8 cellular contexts compared by ENCODE assay signal in genomic region chr7:2522780-2523433, GRCh38. TPM values are rescaled to one million over a fixed set of nuclear protein-coding genes. Genes with fewer than 3 reads are reported as not detected.
DNase-seq lines count a peak whose midpoint lies in the region; ATAC-seq and TF ChIP-seq lines count a peak whose summit lies in the region.

No MANE protein-coding gene starts in this region.

- H3K4me3 ChIP-seq in HEK293 (ENCODE audit: low read depth, low read length) (no peak overlapping the region), iPS-15b (ENCODE audit: low read depth, low read length) (peak overlapping the region; percentile 28)

- ATAC-seq in GM18517 (IDR thresholded peaks at IDR 0.05; ENCODE audit: unreplicated experiment) = no peak

- intact Hi-C loops in activated T-helper 2 cell treated with anti-CD3 and anti-CD28 coated beads, Interferon-gamma antibody, Interleukin-2, Interleukin-4, amounts not matched to agents 10 μg/mL and 5 μg/mL and 100 μg/mL, durations not matched to agents 14 hours and 24 hours and 36 hours (cut with micrococcal nuclease) = loop anchor here (1.0 to 2.0 kb wide), 3 partner anchors 7 to 116 kb away; partner anchors contain the start of gene BRAT1

- peaks cover 28% of the 10 kb centered on the region for H3K36me3 Mint-ChIP-seq in activated T-helper 2 cell treated with anti-CD3 and anti-CD28 coated beads, Interferon-gamma antibody, Interleukin-2, Interleukin-4, amounts not matched to agents 10 μg/mL and 5 μg/mL and 100 μg/mL, durations not matched to agents 14 hours and 24 hours and 36 hours (ENCODE audit: low read depth)

- no peaks in the 10 kb centered on the region for H3K9me3 Mint-ChIP-seq in activated T-helper 2 cell treated with anti-CD3 and anti-CD28 coated beads, Interferon-gamma antibody, Interleukin-2, Interleukin-4, amounts not matched to agents 10 μg/mL and 5 μg/mL and 100 μg/mL, durations not matched to agents 14 hours and 24 hours and 36 hours

- CTCF ChIA-PET in HEK293 (lab: Yijun Ruan, JAX) = no interaction called here

- H3K4me1 ChIP-seq in HEK293 (ENCODE audit: control insufficient read depth, insufficient read depth, low read length) = peaks cover 11% of the 10 kb centered on the region
- H3K4me1 ChIP-seq in iPS-15b (ENCODE audit: control insufficient read depth, insufficient read depth, low read length) = peaks cover 17% of the 10 kb centered on the region

- no peaks in the 10 kb centered on the region for H3K27me3 Mint-ChIP-seq in activated T-helper 2 cell treated with anti-CD3 and anti-CD28 coated beads, Interferon-gamma antibody, Interleukin-2, Interleukin-4, amounts not matched to agents 10 μg/mL and 5 μg/mL and 100 μg/mL, durations not matched to agents 14 hours and 24 hours and 36 hours (ENCODE audit: low read depth)

- H3K9ac ChIP-seq in iPS-15b (ENCODE audit: low read depth, low read length) = no peak overlapping the region

- peak overlapping the region; percentile 74 for H3K27ac Mint-ChIP-seq in activated T-helper 2 cell treated with anti-CD3 and anti-CD28 coated beads, Interferon-gamma antibody, Interleukin-2, Interleukin-4, amounts not matched to agents 10 μg/mL and 5 μg/mL and 100 μg/mL, durations not matched to agents 14 hours and 24 hours and 36 hours

- TF ChIP-seq CTCF in HEK293 (tag by site-specific recombination; IDR thresholded peaks at IDR 0.05) = no peak

- H3K27ac ChIP-seq in HEK293 (ENCODE audit: extremely low read depth, low read depth, low read length) = no peak overlapping the region

- in situ Hi-C loops in ACHN (cut with HindIII; ENCODE audit: low pct_ligation_motif_present, low pct_unique_long_range_greater_than_20kb, low sequenced_read_pairs) = no loop called here

- H3K27me3 ChIP-seq in iPS-15b (ENCODE audit: control insufficient read depth, insufficient read depth, low read length) = peaks cover 11% of the 10 kb centered on the region

- H3K36me3 ChIP-seq in HEK293 (ENCODE audit: control insufficient read depth in 2 of 2, insufficient read depth in 1 of 2, low read length in 2 of 2) = no peaks in the 10 kb centered on the region
- H3K36me3 ChIP-seq in iPS-15b (ENCODE audit: control insufficient read depth, insufficient read depth, low read length) = peaks cover 26% of the 10 kb centered on the region

- H3K9me3 ChIP-seq in HEK293 (ENCODE audit: control insufficient read depth, insufficient read depth, low read depth, low read length) = no peaks in the 10 kb centered on the region
- no peaks in the 10 kb centered on the region for H3K9me3 ChIP-seq in iPS-15b (ENCODE audit: control insufficient read depth, insufficient read depth, low read length)

- H3K4me3 Mint-ChIP-seq in activated T-helper 2 cell treated with anti-CD3 and anti-CD28 coated beads, Interferon-gamma antibody, Interleukin-2, Interleukin-4, amounts not matched to agents 10 μg/mL and 5 μg/mL and 100 μg/mL, durations not matched to agents 14 hours and 24 hours and 36 hours (ENCODE audit: low read depth) = peak overlapping the region; percentile 98

- POLR2A ChIA-PET in HEK293 (lab: Yijun Ruan, JAX) = interaction anchor here (0.6 to 1.5 kb wide), 2 partner anchors 29 to 120 kb away, joined by 3 read pairs; no protein-coding TSS in a partner anchor

- DNase-seq in ACHN (peak; percentile 83), C1 segment of cervical spinal cord (lab: John Stamatoyannopoulos, UW) (no peak), SW 1271 (lab: John Stamatoyannopoulos, UW) (no peak)
- no peak for DNase-seq in activated T-helper 2 cell treated with anti-CD3 and anti-CD28 coated beads, Interferon-gamma antibody, Interleukin-2, Interleukin-4, amounts not matched to agents 10 μg/mL and 5 μg/mL and 100 μg/mL, durations not matched to agents 14 hours and 24 hours and 36 hours (ENCODE audit: low spot score)
- DNase-seq in stimulated activated CD4-positive, alpha-beta T cell treated with anti-CD3 and anti-CD28 coated beads, Interleukin-4, amount 100 ng/mL, for 24 hours = peak; percentile 36

- H3K4me1 Mint-ChIP-seq in activated T-helper 2 cell treated with anti-CD3 and anti-CD28 coated beads, Interferon-gamma antibody, Interleukin-2, Interleukin-4, amounts not matched to agents 10 μg/mL and 5 μg/mL and 100 μg/mL, durations not matched to agents 14 hours and 24 hours and 36 hours (ENCODE audit: low read depth) = peaks cover 27% of the 10 kb centered on the region

TF ChIP-seq in HEK293, 187 proteins besides CTCF, POLR2A, EP300 and RAD21:
- TF ChIP-seq ZFHX2 (tag by site-specific recombination; conservative IDR thresholded peaks at IDR 0.05) (peak; percentile 27; the same call in 1 of the 2 replicates), ZBTB8A (tag by site-specific recombination; IDR thresholded peaks at IDR 0.05) (peak; percentile 57; the same call in 1 of the 2 replicates), ZNF645 (tag by site-specific recombination; IDR thresholded peaks at IDR 0.05) (no peak), ZNF341 (tag by site-specific recombination; IDR thresholded peaks at IDR 0.05; ENCODE audit: low read depth) (peak; percentile 27; the same call in 1 of the 2 replicates), ELK4 (IDR thresholded peaks at IDR 0.05; ENCODE audit: borderline replicate concordance, low read depth, low read length) (no peak)

RNA-seq across cellular contexts. Expression of gene LFNG, which starts 3.3 kb away (rescaled TPM):
- 41.0 and 45.6 TPM in 2 replicates for total RNA-seq in activated T-helper 2 cell treated with anti-CD3 and anti-CD28 coated beads, Interferon-gamma antibody, Interleukin-2, Interleukin-4, amounts not matched to agents 10 μg/mL and 5 μg/mL and 100 μg/mL, durations not matched to agents 14 hours and 24 hours and 36 hours

RNA-seq across cellular contexts. Expression of gene BRAT1, which starts 32.4 kb away (rescaled TPM):
- 39.9 and 41.9 TPM in 2 replicates for total RNA-seq in activated T-helper 2 cell treated with anti-CD3 and anti-CD28 coated beads, Interferon-gamma antibody, Interleukin-2, Interleukin-4, amounts not matched to agents 10 μg/mL and 5 μg/mL and 100 μg/mL, durations not matched to agents 14 hours and 24 hours and 36 hours

RNA-seq across cellular contexts. Expression of gene IQCE, which starts 35.9 kb away (rescaled TPM):
- 9.4 and 12.3 TPM in 2 replicates for total RNA-seq in activated T-helper 2 cell treated with anti-CD3 and anti-CD28 coated beads, Interferon-gamma antibody, Interleukin-2, Interleukin-4, amounts not matched to agents 10 μg/mL and 5 μg/mL and 100 μg/mL, durations not matched to agents 14 hours and 24 hours and 36 hours

RNA-seq across cellular contexts. Expression of gene GRIFIN, which starts 46.7 kb away (rescaled TPM):
- not detected in 2 replicates for total RNA-seq in activated T-helper 2 cell treated with anti-CD3 and anti-CD28 coated beads, Interferon-gamma antibody, Interleukin-2, Interleukin-4, amounts not matched to agents 10 μg/mL and 5 μg/mL and 100 μg/mL, durations not matched to agents 14 hours and 24 hours and 36 hours

Comparison
In these comparisons a context has a peak if more than half of its experiments do, and no peak if none do; other contexts are left out.
1. DNase-seq: peak in ACHN (single experiment) and stimulated activated CD4-positive, alpha-beta T cell treated with anti-CD3 and anti-CD28 coated beads, Interleukin-4, amount 100 ng/mL, for 24 hours (single experiment); none in activated T-helper 2 cell treated with anti-CD3 and anti-CD28 coated beads, Interferon-gamma antibody, Interleukin-2, Interleukin-4, amounts not matched to agents 10 μg/mL and 5 μg/mL and 100 μg/mL, durations not matched to agents 14 hours and 24 hours and 36 hours (single experiment), C1 segment of cervical spinal cord (0 of 14) and SW 1271 (0 of 2).